ENCODE assay signal across 12 cellular contexts in genomic region chr2:142682528-142682927, GRCh38.
DNase-seq lines count a peak whose midpoint lies in the region; ATAC-seq and TF ChIP-seq lines count a peak whose summit lies in the region.
"Had no signal": no experiment of that assay in that cellular context is flagged by ENCODE, and none has a peak within 500 bp of the region (broad histone marks: within the 10 kb centered on the region; RNA-seq: fewer than 3 reads in every experiment).

No MANE protein-coding gene starts in this region.

- intact Hi-C loops in testis (cut with DNase I; ENCODE audit: low total_unique reads): loop anchor here (10.0 kb wide), 1 partner anchor 302 kb away; no protein-coding TSS in a partner anchor
- intact Hi-C loops in thyroid gland (cut with DNase I): no loop called here

- no peak for TF ChIP-seq POLR2A in testis (IDR thresholded peaks at IDR 0.05)
- no peak for TF ChIP-seq POLR2A in thyroid gland (IDR thresholded peaks at IDR 0.05)

- no peak overlapping the region for H3K27ac Mint-ChIP-seq in activated CD8-positive, alpha-beta memory T cell treated with anti-CD3 and anti-CD28 coated beads, Interleukin-2, amount 10 ng/mL, durations not matched to agents 7 days and 5 days
- H3K27ac Mint-ChIP-seq: T-helper 2 cell treated with Interferon-gamma antibody and Interleukin-4, amounts not matched to agents 5 μg/mL and 100 μg/mL, for 36 hours had no signal

- no peak overlapping the region for H3K4me3 Mint-ChIP-seq in activated CD8-positive, alpha-beta memory T cell treated with anti-CD3 and anti-CD28 coated beads, Interleukin-2, amount 10 ng/mL, durations not matched to agents 7 days and 5 days
- H3K4me3 Mint-ChIP-seq: T-helper 2 cell treated with Interferon-gamma antibody and Interleukin-4, amounts not matched to agents 5 μg/mL and 100 μg/mL, for 36 hours had no signal

- 87% methylated on average over 2 of the region's 2 CpGs for WGBS in testis, 2 donors
- 84 to 93% methylated on average over 2 of the region's 2 CpGs for WGBS in thyroid gland, 2 donors

- no peaks in the 10 kb centered on the region for H3K27me3 Mint-ChIP-seq in activated CD8-positive, alpha-beta memory T cell treated with anti-CD3 and anti-CD28 coated beads, Interleukin-2, amount 10 ng/mL, durations not matched to agents 7 days and 5 days

- no peak overlapping the region for H3K4me3 ChIP-seq in testis
- no peak overlapping the region for H3K4me3 ChIP-seq in thyroid gland (replicated peaks in 1 of 3)

- H3K27ac ChIP-seq in testis: no peak overlapping the region
- H3K27ac ChIP-seq in thyroid gland: no peak overlapping the region

- H3K36me3 Mint-ChIP-seq in activated CD8-positive, alpha-beta memory T cell treated with anti-CD3 and anti-CD28 coated beads, Interleukin-2, amount 10 ng/mL, durations not matched to agents 7 days and 5 days: no peaks in the 10 kb centered on the region

- in situ Hi-C loops in Caki2 (cut with HindIII; ENCODE audit: low pct_unique_long_range_greater_than_20kb, low sequenced_read_pairs): no loop called here

- DNase-seq in Caki2 (ENCODE audit: low read depth) (peak; percentile 32), Kasumi-1 (lab: John Stamatoyannopoulos, UW) (peak; percentile 57 to 71), astrocyte of the hippocampus (ENCODE audit: low read depth, low spot score) (peak; percentile 11), left lobe of liver (ENCODE audit: low spot score) (no peak), testis (no peak), thyroid gland (no peak), NCI-H146 treated with DMSO at 0.1 percent for 48 hours (lab: John Stamatoyannopoulos, UW; ENCODE audit: unreplicated experiment) (no peak)
- DNase-seq in activated CD8-positive, alpha-beta memory T cell treated with anti-CD3 and anti-CD28 coated beads, Interleukin-2, amount 10 ng/mL, durations not matched to agents 7 days and 5 days: no peak
- DNase-seq: activated effector memory CD4-positive, alpha-beta T cell treated with anti-CD3 and anti-CD28 coated beads, Interleukin-2, amount 50 U/mL, for 16 hours; NCI-H2107; stimulated activated CD4-positive, alpha-beta T cell treated with anti-CD3 and anti-CD28 coated beads, Interleukin-1b, Interleukin-23, amount 100 ng/mL, for 48 hours had no signal

- no peaks in the 10 kb centered on the region for H3K27me3 ChIP-seq in testis
- H3K27me3 ChIP-seq in thyroid gland: no peaks in the 10 kb centered on the region

- no peaks in the 10 kb centered on the region for H3K36me3 ChIP-seq in testis (ENCODE audit: low read depth, missing control alignments)
- H3K36me3 ChIP-seq in thyroid gland: no peaks in the 10 kb centered on the region

- peaks cover 2% of the 10 kb centered on the region for H3K9me3 Mint-ChIP-seq in activated CD8-positive, alpha-beta memory T cell treated with anti-CD3 and anti-CD28 coated beads, Interleukin-2, amount 10 ng/mL, durations not matched to agents 7 days and 5 days (ENCODE audit: low read depth)
- H3K9me3 Mint-ChIP-seq: T-helper 2 cell treated with Interferon-gamma antibody and Interleukin-4, amounts not matched to agents 5 μg/mL and 100 μg/mL, for 36 hours had no signal

- H3K4me1 ChIP-seq in testis (no peaks in the 10 kb centered on the region), thyroid gland (no peaks in the 10 kb centered on the region)

- peak; percentile 74 for ATAC-seq in left lobe of liver
- no peak for ATAC-seq in activated CD8-positive, alpha-beta memory T cell treated with anti-CD3 and anti-CD28 coated beads, Interleukin-2, amount 10 ng/mL, durations not matched to agents 7 days and 5 days

- CTCF ChIA-PET in activated CD8-positive, alpha-beta memory T cell treated with anti-CD3 and anti-CD28 coated beads, Interleukin-2, amount 10 ng/mL, durations not matched to agents 7 days and 5 days (lab: Charles Lee): no interaction called here

- no peaks in the 10 kb centered on the region for H3K9me3 ChIP-seq in testis
- no peaks in the 10 kb centered on the region for H3K9me3 ChIP-seq in thyroid gland

- TF ChIP-seq CTCF in testis (IDR thresholded peaks at IDR 0.05) (peak in 1 of 3 experiments; percentile 19), thyroid gland (IDR thresholded peaks at IDR 0.05) (no peak)

- no peaks in the 10 kb centered on the region for H3K4me1 Mint-ChIP-seq in activated CD8-positive, alpha-beta memory T cell treated with anti-CD3 and anti-CD28 coated beads, Interleukin-2, amount 10 ng/mL, durations not matched to agents 7 days and 5 days

Comparison
In these comparisons a context has a peak if more than half of its experiments do, and no peak if none do; other contexts are left out.
1. DNase-seq: peak in Caki2 (single experiment), Kasumi-1 (2 of 2) and astrocyte of the hippocampus (single experiment); none in left lobe of liver (single experiment), testis (single experiment), thyroid gland (0 of 2), activated CD8-positive, alpha-beta memory T cell treated with anti-CD3 and anti-CD28 coated beads, Interleukin-2, amount 10 ng/mL, durations not matched to agents 7 days and 5 days (single experiment) and NCI-H146 treated with DMSO at 0.1 percent for 48 hours (single experiment).